In genomic region chr4:165331316-165331715, GRCh38 we compare ENCODE assay signal across 11 cellular contexts. TPM values are rescaled to one million over a fixed set of nuclear protein-coding genes. Genes with fewer than 3 reads are reported as not detected.
A peak's percentile ranks its signal among the peaks of the same experiment; 100 is the strongest.
DNase-seq lines count a peak whose midpoint lies in the region; ATAC-seq, FAIRE-seq and TF ChIP-seq lines count a peak whose summit lies in the region.
"Had no signal": no experiment of that assay in that cellular context is flagged by ENCODE, and none has a peak within 500 bp of the region (broad histone marks: within the 10 kb centered on the region; RNA-seq: fewer than 3 reads in every experiment).

No MANE protein-coding gene starts in this region.

- peaks cover 40% of the 10 kb centered on the region for H3K4me1 Mint-ChIP-seq in activated CD4-positive, alpha-beta T cell treated with anti-CD3 and anti-CD28 coated beads for 36 hours
- H3K4me1 Mint-ChIP-seq in endothelial cell (ENCODE audit: unreplicated experiment) = peaks cover 26% of the 10 kb centered on the region

- no peak for DNase-seq in activated CD4-positive, alpha-beta T cell treated with anti-CD3 and anti-CD28 coated beads for 36 hours
- DNase-seq in activated CD4-positive, alpha-beta T cell treated with anti-CD3 and anti-CD28 coated beads, Interleukin-2, amount 50 U/mL, for 1 hour = no peak
- DNase-seq in SK-N-DZ (ENCODE audit: low spot score) = peak; percentile 28
- no peak for DNase-seq in endothelial cell (ENCODE audit: low spot score)
- DNase-seq in pons (ENCODE audit: low spot score) = peak; percentile 27
- no peak for DNase-seq in NCI-H2081 treated with DMSO at 0.1 percent for 48 hours (lab: John Stamatoyannopoulos, UW)
- no peak for DNase-seq in D721Med (ENCODE audit: insufficient read length, low spot score)
- no peak for DNase-seq in stimulated activated naive CD4-positive, alpha-beta T cell treated with Interleukin-2 at 50 U/mL for 16 hours (lab: John Stamatoyannopoulos, UW)
- DNase-seq: ACHN, NCI-H1417 treated with DMSO at 0.1 percent for 48 hours, transverse colon had no signal

- no peak for FAIRE-seq in D721Med (lab: Jason Lieb, UNC)

- no peaks in the 10 kb centered on the region for H3K27me3 Mint-ChIP-seq in activated CD4-positive, alpha-beta T cell treated with anti-CD3 and anti-CD28 coated beads for 36 hours
- H3K27me3 Mint-ChIP-seq in endothelial cell (ENCODE audit: unreplicated experiment) = no peaks in the 10 kb centered on the region

- no peaks in the 10 kb centered on the region for H3K9me3 Mint-ChIP-seq in activated CD4-positive, alpha-beta T cell treated with anti-CD3 and anti-CD28 coated beads for 36 hours (ENCODE audit: low read depth)
- no peaks in the 10 kb centered on the region for H3K9me3 Mint-ChIP-seq in endothelial cell (ENCODE audit: unreplicated experiment)

- TF ChIP-seq CTCF in endothelial cell (IDR thresholded peaks at IDR 0.05; ENCODE audit: unreplicated experiment) (no peak), D721Med (IDR thresholded peaks at IDR 0.05; ENCODE audit: insufficient read depth, missing control alignments) (no peak)

- peaks cover 34% of the 10 kb centered on the region for H3K36me3 Mint-ChIP-seq in activated CD4-positive, alpha-beta T cell treated with anti-CD3 and anti-CD28 coated beads for 36 hours (ENCODE audit: low read depth)
- H3K36me3 Mint-ChIP-seq in endothelial cell (ENCODE audit: low read depth, unreplicated experiment) = peaks cover 13% of the 10 kb centered on the region

- ATAC-seq in activated CD4-positive, alpha-beta T cell treated with anti-CD3 and anti-CD28 coated beads for 36 hours = no peak

- peak overlapping the region; percentile 32 for H3K4me3 Mint-ChIP-seq in activated CD4-positive, alpha-beta T cell treated with anti-CD3 and anti-CD28 coated beads for 36 hours
- H3K4me3 Mint-ChIP-seq in endothelial cell (ENCODE audit: unreplicated experiment) = peak overlapping the region; percentile 80

- intact Hi-C loops in activated CD4-positive, alpha-beta T cell treated with anti-CD3 and anti-CD28 coated beads for 36 hours (cut with DNase I, micrococcal nuclease) = no loop called here

- CTCF ChIA-PET in activated CD4-positive, alpha-beta T cell treated with anti-CD3 and anti-CD28 coated beads for 36 hours (lab: Charles Lee) = interaction anchor here (1.0 kb wide), 2 partner anchors 200 to 219 kb away, joined by 3 to 4 read pairs; partner anchors contain the start of gene TMEM192

- POLR2A ChIA-PET in activated CD4-positive, alpha-beta T cell treated with anti-CD3 and anti-CD28 coated beads for 36 hours (lab: Charles Lee) = no interaction called here

- H3K27ac Mint-ChIP-seq in activated CD4-positive, alpha-beta T cell treated with anti-CD3 and anti-CD28 coated beads for 36 hours = peak overlapping the region; percentile 41
- no peak overlapping the region for H3K27ac Mint-ChIP-seq in endothelial cell (ENCODE audit: unreplicated experiment)

RNA-seq across cellular contexts. Expression of gene MSMO1, which starts 3.8 kb away (rescaled TPM):
- 10 to 100 TPM; 48.4 to 50.7 TPM for total RNA-seq in activated CD4-positive, alpha-beta T cell treated with anti-CD3 and anti-CD28 coated beads for 36 hours
- 129 and 134 TPM in 2 replicates for polyA plus RNA-seq in SK-N-DZ (2014; cell fraction: cytosol; rRNA removed)
- 54.2 and 64.7 TPM in 2 replicates for polyA plus RNA-seq in SK-N-DZ (2014; cell fraction: nucleus; rRNA removed)
- total RNA-seq in endothelial cell (ENCODE audit: unreplicated experiment) = 118 TPM

RNA-seq across cellular contexts. Expression of gene CPE, which starts 47.5 kb away (rescaled TPM):
- not detected for total RNA-seq in activated CD4-positive, alpha-beta T cell treated with anti-CD3 and anti-CD28 coated beads for 36 hours
- polyA plus RNA-seq in SK-N-DZ (2014; cell fraction: cytosol; rRNA removed) = 106 and 113 TPM in 2 replicates
- 38.1 and 46.7 TPM in 2 replicates for polyA plus RNA-seq in SK-N-DZ (2014; cell fraction: nucleus; rRNA removed)
- total RNA-seq in endothelial cell (ENCODE audit: unreplicated experiment) = 2.3 TPM

Comparison
In these comparisons a context has a peak if more than half of its experiments do, and no peak if none do; other contexts are left out.
1. DNase-seq: peak in SK-N-DZ (single experiment) and pons (single experiment); none in activated CD4-positive, alpha-beta T cell treated with anti-CD3 and anti-CD28 coated beads for 36 hours (single experiment), activated CD4-positive, alpha-beta T cell treated with anti-CD3 and anti-CD28 coated beads, Interleukin-2, amount 50 U/mL, for 1 hour (single experiment), endothelial cell (single experiment), NCI-H2081 treated with DMSO at 0.1 percent for 48 hours (single experiment), D721Med (single experiment) and stimulated activated naive CD4-positive, alpha-beta T cell treated with Interleukin-2 at 50 U/mL for 16 hours (single experiment).